ENCODE assay signal across 8 cellular contexts in genomic region chr5:138824924-138825863, GRCh38. TPM values are rescaled to one million over a fixed set of nuclear protein-coding genes. Genes with fewer than 3 reads are reported as not detected.
A peak's percentile ranks its signal among the peaks of the same experiment; 100 is the strongest.
DNase-seq lines count a peak whose midpoint lies in the region; ATAC-seq and TF ChIP-seq lines count a peak whose summit lies in the region.

No MANE protein-coding gene starts in this region.

- H3K4me3 Mint-ChIP-seq in CD4-positive, alpha-beta memory T cell, result no peak overlapping the region
- H3K4me3 Mint-ChIP-seq in H9 (no peak overlapping the region), immature natural killer cell (no peak overlapping the region)

- H3K36me3 ChIP-seq in CD4-positive, alpha-beta memory T cell (ENCODE audit: insufficient read depth, low read length), result no peaks in the 10 kb centered on the region
- H3K36me3 ChIP-seq in WERI-Rb-1 (peaks cover 49% of the 10 kb centered on the region), PC-3 (ENCODE audit: low read depth, low read length) (no peaks in the 10 kb centered on the region)

- H4K91ac ChIP-seq in H9 (ENCODE audit: insufficient read length, low read depth, low read length), result no peak overlapping the region

- no peak overlapping the region for H3K56ac ChIP-seq in H9 (ENCODE audit: insufficient read length, low read depth, low read length)

- no peak overlapping the region for H3K23ac ChIP-seq in H9 (ENCODE audit: insufficient read length, low read depth, low read length)

- CTCF ChIA-PET in CD4-positive, alpha-beta memory T cell (lab: Charles Lee; ENCODE audit: partially characterized antibody), result interaction anchor here (0.6 to 2.8 kb wide), 28 partner anchors 9 to 1146 kb away, joined by 3 to 21 read pairs (median 4); partner anchors contain the start of gene LRRTM2
- CTCF ChIA-PET in PC-3 (lab: Charles Lee), result no interaction called here

- no peak overlapping the region for H2BK5ac ChIP-seq in H9 (ENCODE audit: insufficient read length, low read length)

- H3K4me2 ChIP-seq in H9 (ENCODE audit: insufficient read depth, insufficient read length, low read length) (no peak overlapping the region), PC-3 (ENCODE audit: low read length) (no peak overlapping the region)

- H3K79me1 ChIP-seq in H9 (ENCODE audit: insufficient read depth, low read depth, low read length, poor library complexity, severe bottlenecking), result peaks cover 7% of the 10 kb centered on the region

- H3K9me3 Mint-ChIP-seq in CD4-positive, alpha-beta memory T cell, result no peaks in the 10 kb centered on the region
- H3K9me3 Mint-ChIP-seq in H9, result no peaks in the 10 kb centered on the region
- H3K9me3 Mint-ChIP-seq in immature natural killer cell, result no peaks in the 10 kb centered on the region

- H4K5ac ChIP-seq in H9 (ENCODE audit: insufficient read length, low read depth, low read length), result no peak overlapping the region

- no peak overlapping the region for H3K27ac ChIP-seq in CD4-positive, alpha-beta memory T cell (ENCODE audit: low read depth, low read length)
- H3K27ac ChIP-seq in H9 (ENCODE audit: insufficient read length, low read depth, low read length) (no peak overlapping the region), WERI-Rb-1 (no peak overlapping the region), PC-3 (ENCODE audit: low read length) (no peak overlapping the region)

- no peaks in the 10 kb centered on the region for H3K4me1 Mint-ChIP-seq in CD4-positive, alpha-beta memory T cell
- H3K4me1 Mint-ChIP-seq in H9 (peaks cover 17 to 24% of the 10 kb centered on the region in 2 experiments), immature natural killer cell (no peaks in the 10 kb centered on the region)

- H2AFZ ChIP-seq in H9 (ENCODE audit: low read length), result no peak overlapping the region
- no peak overlapping the region for H2AFZ ChIP-seq in PC-3 (ENCODE audit: low read length)

- H3K4me3 ChIP-seq in CD4-positive, alpha-beta memory T cell (ENCODE audit: low read length in 2 of 2), result no peak overlapping the region
- H3K4me3 ChIP-seq in WERI-Rb-1 (ENCODE audit: low read depth, low read length) (no peak overlapping the region), PC-3 (ENCODE audit: low read length) (no peak overlapping the region)

- no peaks in the 10 kb centered on the region for H3K4me1 ChIP-seq in CD4-positive, alpha-beta memory T cell (ENCODE audit: insufficient read depth, low read length)
- H3K4me1 ChIP-seq in H9 (ENCODE audit: insufficient read depth, low read length) (no peaks in the 10 kb centered on the region), PC-3 (ENCODE audit: insufficient read depth, low read length) (no peaks in the 10 kb centered on the region)

- WGBS in H9 (ENCODE audit: extremely low coverage, insufficient read length, low lambda C conversion rate), result no CpG with 5 or more reads among the region's 5 CpGs

- H3K23me2 ChIP-seq in H9 (ENCODE audit: insufficient read length, low read depth, low read length, poor library complexity, severe bottlenecking), result no peaks in the 10 kb centered on the region

- TF ChIP-seq CTCF in H9 (conservative IDR thresholded peaks at IDR 0.05) (peak; percentile 72), WERI-Rb-1 (IDR thresholded peaks at IDR 0.05; ENCODE audit: low read depth, low read length) (peak; percentile 20; the same call in 1 of the 2 replicates), PC-3 (conservative IDR thresholded peaks at IDR 0.05; ENCODE audit: low read depth, low read length) (no peak)

- no peak overlapping the region for H3K4ac ChIP-seq in H9 (ENCODE audit: low read depth, low read length)

- no peak overlapping the region for H3K9ac ChIP-seq in H9 (ENCODE audit: extremely low read depth, insufficient read length, low read length)
- no peak overlapping the region for H3K9ac ChIP-seq in PC-3 (ENCODE audit: low read length)

- intact Hi-C loops in CD4-positive, alpha-beta memory T cell (cut with micrococcal nuclease), result no loop called here
- intact Hi-C loops in PC-3 (cut with micrococcal nuclease), result no loop called here

- H3F3A ChIP-seq in PC-3 (ENCODE audit: low read length, unreplicated experiment), result no peaks in the 10 kb centered on the region

- H3K9me2 ChIP-seq in PC-3 (replicated peaks; ENCODE audit: low read length), result no peaks in the 10 kb centered on the region

- H3K9me3 ChIP-seq in CD4-positive, alpha-beta memory T cell (ENCODE audit: control insufficient read depth in 1 of 2, low read length in 2 of 2), result no peaks in the 10 kb centered on the region
- no peaks in the 10 kb centered on the region for H3K9me3 ChIP-seq in H9 (ENCODE audit: control insufficient read depth, low read depth, low read length)
- no peaks in the 10 kb centered on the region for H3K9me3 ChIP-seq in WERI-Rb-1 (ENCODE audit: severe bottlenecking)
- H3K9me3 ChIP-seq in PC-3 (ENCODE audit: low read length), result no peaks in the 10 kb centered on the region

- no peak overlapping the region for H3K18ac ChIP-seq in H9 (ENCODE audit: insufficient read length, low read depth, low read length)

- ATAC-seq in GM19324 (IDR thresholded peaks at IDR 0.05; ENCODE audit: low FRiP score, unreplicated experiment) (no peak), PC-3 (no peak), HG02571 (IDR thresholded peaks at IDR 0.05; ENCODE audit: unreplicated experiment) (no peak), GM21390 (IDR thresholded peaks at IDR 0.05; ENCODE audit: unreplicated experiment) (no peak)

- H3K27me3 Mint-ChIP-seq in CD4-positive, alpha-beta memory T cell, result no peaks in the 10 kb centered on the region
- no peaks in the 10 kb centered on the region for H3K27me3 Mint-ChIP-seq in H9 (ENCODE audit: low read depth)
- peaks cover 0 to 4% (median 3%) of the 10 kb centered on the region in 3 donors for H3K27me3 Mint-ChIP-seq in immature natural killer cell (ENCODE audit: low read depth in 3 of 3)

- DNase-seq in CD4-positive, alpha-beta memory T cell, result peak in 3 of 5 donors; percentile 6 to 22 (median 7)
- DNase-seq in H9, result no peak
- no peak for DNase-seq in WERI-Rb-1
- DNase-seq in immature natural killer cell, result peak in 2 of 3 donors; percentile 12 to 14
- DNase-seq in PC-3, result no peak

- H3K79me2 ChIP-seq in H9 (ENCODE audit: insufficient read depth, low read length) (no peaks in the 10 kb centered on the region; the same call in 1 of the 2 replicates), PC-3 (ENCODE audit: low read length) (no peaks in the 10 kb centered on the region)

- no peak overlapping the region for H2BK15ac ChIP-seq in H9 (ENCODE audit: low read depth, low read length)

- BruUV-seq in PC-3 (replicated peaks; lab: Mats Ljungman, UMichigan), result no TSS peak

- no peak overlapping the region for H3K14ac ChIP-seq in H9 (ENCODE audit: insufficient read depth, low read length)

- no peak overlapping the region for H2AK5ac ChIP-seq in H9 (ENCODE audit: insufficient read length, low read length)

- no peak overlapping the region for H2BK120ac ChIP-seq in H9 (ENCODE audit: low read depth, low read length, poor library complexity, severe bottlenecking)

- H3K27ac Mint-ChIP-seq in CD4-positive, alpha-beta memory T cell, result no peak overlapping the region
- H3K27ac Mint-ChIP-seq in H9 (no peak overlapping the region; a peak in 2 of 7 replicates), immature natural killer cell (peak overlapping the region in 1 of 6 donors; percentile 54)

- H3T11ph ChIP-seq in H9 (ENCODE audit: low read length), result no peak overlapping the region

- peaks cover 6 to 21% of the 10 kb centered on the region in 2 donors for H3K36me3 Mint-ChIP-seq in CD4-positive, alpha-beta memory T cell
- H3K36me3 Mint-ChIP-seq in H9 (ENCODE audit: insufficient read depth in 1 of 3, low read depth in 3 of 3), result peaks cover 29 to 54% (median 47%) of the 10 kb centered on the region in 3 experiments
- peaks cover 10 to 23% (median 17%) of the 10 kb centered on the region in 3 donors for H3K36me3 Mint-ChIP-seq in immature natural killer cell

- no peak overlapping the region for H2BK12ac ChIP-seq in H9 (ENCODE audit: insufficient read length, low read depth, low read length)

- no peak overlapping the region for H2BK20ac ChIP-seq in H9 (ENCODE audit: low read depth, low read length, poor library complexity, severe bottlenecking)

- no peaks in the 10 kb centered on the region for H3K27me3 ChIP-seq in CD4-positive, alpha-beta memory T cell (ENCODE audit: insufficient read depth, low read length)
- H3K27me3 ChIP-seq in H9 (ENCODE audit: insufficient read depth, low read length) (no peaks in the 10 kb centered on the region), WERI-Rb-1 (ENCODE audit: insufficient read depth, low read depth, severe bottlenecking) (no peaks in the 10 kb centered on the region), PC-3 (ENCODE audit: low read length) (no peaks in the 10 kb centered on the region)

- H4K20me1 ChIP-seq in H9 (ENCODE audit: control insufficient read depth, insufficient read depth, insufficient read length) (no peaks in the 10 kb centered on the region), PC-3 (ENCODE audit: low read length) (no peaks in the 10 kb centered on the region)

- no peak overlapping the region for H4K8ac ChIP-seq in H9 (replicated peaks; ENCODE audit: insufficient read length, low read depth, low read length)

- POLR2A ChIA-PET in CD4-positive, alpha-beta memory T cell (lab: Charles Lee; ENCODE audit: partially characterized antibody), result interaction anchor here (0.6 to 0.9 kb wide), 2 partner anchors 56 to 437 kb away, joined by 3 read pairs; no protein-coding TSS in a partner anchor
- POLR2A ChIA-PET in PC-3 (lab: Charles Lee; ENCODE audit: unreplicated experiment), result no interaction called here

RNA-seq across cellular contexts. Expression of gene LRRTM2, which starts 49.9 kb away (rescaled TPM):
- total RNA-seq in CD4-positive, alpha-beta memory T cell, result not detected
- polyA plus RNA-seq in CD4-positive, alpha-beta memory T cell, result not detected
- total RNA-seq in H9 (2021) (not detected in 2 replicates), PC-3 (2014; rRNA removed) (not detected in 2 replicates)
- polyA plus RNA-seq in immature natural killer cell, result not detected

Comparison
In these comparisons a context has a peak if more than half of its experiments do, and no peak if none do; other contexts are left out.
1. DNase-seq: peak in CD4-positive, alpha-beta memory T cell (3 of 5) and immature natural killer cell (2 of 3); none in H9 (single experiment), WERI-Rb-1 (single experiment) and PC-3 (single experiment).